In the genomic region with DNA sequence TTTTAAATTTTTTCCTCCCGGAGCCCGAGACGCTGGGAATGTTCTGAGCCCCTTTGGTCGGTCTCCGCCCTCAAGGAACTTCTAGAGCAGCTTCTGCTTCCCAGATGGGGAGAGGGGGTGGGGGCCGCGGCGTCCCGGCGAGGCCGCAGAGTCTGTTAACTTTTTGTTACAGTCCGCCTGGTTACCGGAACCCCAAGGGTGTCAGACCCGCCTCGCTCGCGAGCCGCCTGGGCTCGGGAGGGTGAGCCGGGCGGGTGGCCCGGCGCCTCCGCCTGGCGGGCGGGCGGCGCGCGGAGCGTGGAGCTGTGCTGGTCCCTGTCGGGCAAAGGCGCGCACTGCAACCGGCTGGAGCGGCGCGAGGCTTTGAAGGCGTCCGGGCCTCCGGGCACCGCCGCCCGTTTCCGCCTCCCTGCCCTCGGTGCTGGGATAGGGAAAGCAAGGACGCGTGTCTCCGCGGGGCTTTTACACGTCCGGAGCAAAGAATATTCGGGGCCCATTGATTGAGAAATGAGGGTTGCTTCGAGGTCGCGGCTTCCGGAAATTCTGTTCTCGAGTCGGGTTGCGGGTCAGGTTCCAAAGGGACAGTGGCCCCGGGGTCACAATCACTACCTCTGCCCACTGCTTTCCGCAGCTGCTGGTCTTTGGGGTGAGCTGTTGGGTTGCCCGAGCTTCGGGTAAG, we compare ENCODE assay signal across 8 cellular contexts. TPM values are rescaled to one million over a fixed set of nuclear protein-coding genes. Genes with fewer than 3 reads are reported as not detected.
DNase-seq lines count a peak whose midpoint lies in the region; ATAC-seq and TF ChIP-seq lines count a peak whose summit lies in the region.

No MANE protein-coding gene starts in this region.

- H3K4me2 ChIP-seq in osteoblast (ENCODE audit: insufficient read depth, low read length), result peak overlapping the region; percentile 87

- H3K4me1 Mint-ChIP-seq in activated naive CD4-positive, alpha-beta T cell treated with anti-CD3 and anti-CD28 coated beads, Interleukin-2, amount 10 ng/mL, durations not matched to agents 7 days and 5 days, result peaks cover 61% of the 10 kb centered on the region

- peak overlapping the region; percentile 97 for H3K4me3 Mint-ChIP-seq in activated naive CD4-positive, alpha-beta T cell treated with anti-CD3 and anti-CD28 coated beads, Interleukin-2, amount 10 ng/mL, durations not matched to agents 7 days and 5 days

- H3K36me3 ChIP-seq in SJCRH30, result no peaks in the 10 kb centered on the region
- H3K36me3 ChIP-seq in osteoblast (ENCODE audit: insufficient read depth, low read length), result no peaks in the 10 kb centered on the region
- H3K36me3 ChIP-seq in thoracic aorta, result no peaks in the 10 kb centered on the region

- peaks cover 24% of the 10 kb centered on the region for H3K36me3 Mint-ChIP-seq in activated naive CD4-positive, alpha-beta T cell treated with anti-CD3 and anti-CD28 coated beads, Interleukin-2, amount 10 ng/mL, durations not matched to agents 7 days and 5 days

- peaks cover 7% of the 10 kb centered on the region for H4K20me1 ChIP-seq in osteoblast (ENCODE audit: insufficient read depth, low read length)

- no peaks in the 10 kb centered on the region for H3K9me3 Mint-ChIP-seq in activated naive CD4-positive, alpha-beta T cell treated with anti-CD3 and anti-CD28 coated beads, Interleukin-2, amount 10 ng/mL, durations not matched to agents 7 days and 5 days

- ATAC-seq in GM19023 (IDR thresholded peaks at IDR 0.05; ENCODE audit: unreplicated experiment) (peak; percentile 54), HG03432 (IDR thresholded peaks at IDR 0.05; ENCODE audit: unreplicated experiment) (peak; percentile 70), thoracic aorta (ENCODE audit: insufficient number of reproducible peaks, low FRiP score, low read depth) (no peak)

- H3K27ac ChIP-seq in SJCRH30 (peak overlapping the region; percentile 66), osteoblast (ENCODE audit: low read depth, low read length) (peak overlapping the region; percentile 84), thoracic aorta (no peak overlapping the region)

- CTCF ChIA-PET in activated naive CD4-positive, alpha-beta T cell treated with anti-CD3 and anti-CD28 coated beads, Interleukin-2, amount 10 ng/mL, durations not matched to agents 7 days and 5 days (lab: Charles Lee), result interaction anchor here (0.7 to 2.8 kb wide), 6 partner anchors 18 to 700 kb away, joined by 3 to 10 read pairs (median 4); no protein-coding TSS in a partner anchor

- H2AFZ ChIP-seq in osteoblast (ENCODE audit: low read length), result peak overlapping the region; percentile 95

- H3K4me1 ChIP-seq in SJCRH30 (peaks cover 17% of the 10 kb centered on the region), osteoblast (ENCODE audit: insufficient read depth, low read length) (peaks cover 36% of the 10 kb centered on the region), thoracic aorta (ENCODE audit: control insufficient read depth in 1 of 2, low read depth in 2 of 2) (peaks cover 23 to 46% of the 10 kb centered on the region in 2 donors)

- peak overlapping the region; percentile 85 for H3K4me3 ChIP-seq in AG10803 (ENCODE audit: low read length)
- H3K4me3 ChIP-seq in SJCRH30, result peak overlapping the region; percentile 68
- peak overlapping the region; percentile 96 for H3K4me3 ChIP-seq in osteoblast (ENCODE audit: insufficient read depth, low read length)
- peak overlapping the region; percentile 77 for H3K4me3 ChIP-seq in thoracic aorta

- H3K27me3 Mint-ChIP-seq in activated naive CD4-positive, alpha-beta T cell treated with anti-CD3 and anti-CD28 coated beads, Interleukin-2, amount 10 ng/mL, durations not matched to agents 7 days and 5 days, result peaks cover 39% of the 10 kb centered on the region

- H3K27me3 ChIP-seq in SJCRH30, result no peaks in the 10 kb centered on the region
- H3K27me3 ChIP-seq in osteoblast (ENCODE audit: insufficient read depth, low read length), result no peaks in the 10 kb centered on the region
- H3K27me3 ChIP-seq in thoracic aorta (replicated peaks; ENCODE audit: insufficient read depth), result peaks cover 42% of the 10 kb centered on the region

- peak overlapping the region; percentile 92 for H3K27ac Mint-ChIP-seq in activated naive CD4-positive, alpha-beta T cell treated with anti-CD3 and anti-CD28 coated beads, Interleukin-2, amount 10 ng/mL, durations not matched to agents 7 days and 5 days

- H3K79me2 ChIP-seq in osteoblast (ENCODE audit: insufficient read depth, low read length), result peaks cover 58% of the 10 kb centered on the region

- DNase-seq in AG10803 (ENCODE audit: low read depth) (peak; percentile 86), SJCRH30 (peak; percentile 97 to 99), glomerular visceral epithelial cell (ENCODE audit: extremely low spot score) (peak; percentile 82), osteoblast (ENCODE audit: insufficient read length, low spot score, missing footprints) (peak; percentile 98), thoracic aorta (ENCODE audit: low spot score) (no peak)
- DNase-seq in activated naive CD4-positive, alpha-beta T cell treated with anti-CD3 and anti-CD28 coated beads, Interleukin-2, amount 10 ng/mL, durations not matched to agents 7 days and 5 days, result peak; percentile 88

- TF ChIP-seq CTCF in AG10803 (conservative IDR thresholded peaks at IDR 0.05; ENCODE audit: low read length), result peak; percentile 56
- peak; percentile 59 for TF ChIP-seq CTCF in osteoblast (IDR thresholded peaks at IDR 0.05; ENCODE audit: extremely low read depth, low read depth, low read length)
- peak; percentile 92 for TF ChIP-seq CTCF in thoracic aorta (IDR thresholded peaks at IDR 0.05)

- H3K9me3 ChIP-seq in SJCRH30 (replicated peaks) (no peaks in the 10 kb centered on the region), osteoblast (ENCODE audit: low read depth, low read length) (no peaks in the 10 kb centered on the region), thoracic aorta (no peaks in the 10 kb centered on the region)

RNA-seq across cellular contexts. Expression of a gene that starts 1.7 kb away (rescaled TPM):
- 41.5 and 44.8 TPM in 2 replicates for total RNA-seq in SJCRH30 (2014; rRNA removed; shearing (Covaris generic))
- total RNA-seq in osteoblast, result 9.4 and 13.4 TPM in 2 replicates
- total RNA-seq in thoracic aorta, result 1 to 10 TPM; 2.7 to 4.8 TPM

Comparison
In these comparisons a context has a peak if more than half of its experiments do, and no peak if none do; other contexts are left out.
1. H3K27ac ChIP-seq: peak in SJCRH30 (single experiment) and osteoblast (single experiment); none in thoracic aorta (0 of 2).
2. Peak in every context shown above with its lines, with median percentiles within 50 percentile points of each other: H3K4me3 ChIP-seq and CTCF ChIP-seq.